ENCODE assay signal across 18 cellular contexts in genomic region chr7:96337519-96337918, GRCh38.
"Had no signal": no experiment of that assay in that cellular context is flagged by ENCODE, and none has a peak within 500 bp of the region (broad histone marks: within the 10 kb centered on the region; RNA-seq: fewer than 3 reads in every experiment).

No MANE protein-coding gene starts in this region.

- H3K9me3 ChIP-seq: testis had no signal

- H3K36me3 Mint-ChIP-seq: activated naive CD8-positive, alpha-beta T cell treated with anti-CD3 and anti-CD28 coated beads for 36 hours; neural progenitor cell had no signal

- H3K4me3 Mint-ChIP-seq: activated CD4-positive, alpha-beta T cell treated with anti-CD3 and anti-CD28 coated beads, Interleukin-2, amount 10 ng/mL, durations not matched to agents 7 days and 5 days; activated naive CD8-positive, alpha-beta T cell treated with anti-CD3 and anti-CD28 coated beads for 36 hours; activated T-helper 1 cell treated with anti-CD3 and anti-CD28 coated beads, Interleukin-12 subunit alpha, Interleukin-12 subunit beta, Interleukin-2, Interleukin-4 antibody, amounts not matched to agents 30 ng/mL and 10 ng/mL and 1 ng/mL, durations not matched to agents 14 hours and 24 hours and 36 hours; neural progenitor cell had no signal

- H3K27me3 ChIP-seq: heart left ventricle, neural progenitor cell, testis had no signal

- H3K27ac ChIP-seq: dorsolateral prefrontal cortex, heart left ventricle, neural progenitor cell, SK-N-MC, skin epidermis, testis had no signal

- H3K36me3 ChIP-seq: heart left ventricle, neural progenitor cell had no signal

- H3K9me3 Mint-ChIP-seq: activated CD4-positive, alpha-beta T cell treated with anti-CD3 and anti-CD28 coated beads, Interleukin-2, amount 10 ng/mL, durations not matched to agents 7 days and 5 days; activated naive CD8-positive, alpha-beta T cell treated with anti-CD3 and anti-CD28 coated beads for 36 hours; activated T-helper 1 cell treated with anti-CD3 and anti-CD28 coated beads, Interleukin-12 subunit alpha, Interleukin-12 subunit beta, Interleukin-2, Interleukin-4 antibody, amounts not matched to agents 30 ng/mL and 10 ng/mL and 1 ng/mL, durations not matched to agents 14 hours and 24 hours and 36 hours had no signal

- ATAC-seq: heart left ventricle; stimulated activated naive CD8-positive, alpha-beta T cell treated with anti-CD3 and anti-CD28 coated beads, Interleukin-15, Interleukin-2, amounts not matched to agents 100 U/mL and 50 U/mL, for 24 hours had no signal

- H3K27ac Mint-ChIP-seq: activated CD4-positive, alpha-beta T cell treated with anti-CD3 and anti-CD28 coated beads, Interleukin-2, amount 10 ng/mL, durations not matched to agents 7 days and 5 days; activated naive CD8-positive, alpha-beta T cell treated with anti-CD3 and anti-CD28 coated beads for 36 hours; activated T-helper 1 cell treated with anti-CD3 and anti-CD28 coated beads, Interleukin-12 subunit alpha, Interleukin-12 subunit beta, Interleukin-2, Interleukin-4 antibody, amounts not matched to agents 30 ng/mL and 10 ng/mL and 1 ng/mL, durations not matched to agents 14 hours and 24 hours and 36 hours; neural progenitor cell had no signal

- H3K4me3 ChIP-seq: dorsolateral prefrontal cortex, heart left ventricle, lung, neural progenitor cell, SK-N-MC, skin epidermis, testis had no signal

- H3K4me1 Mint-ChIP-seq: activated CD4-positive, alpha-beta T cell treated with anti-CD3 and anti-CD28 coated beads, Interleukin-2, amount 10 ng/mL, durations not matched to agents 7 days and 5 days; activated naive CD8-positive, alpha-beta T cell treated with anti-CD3 and anti-CD28 coated beads for 36 hours; neural progenitor cell had no signal

- H3K4me1 ChIP-seq: heart left ventricle, neural progenitor cell, testis had no signal

- DNase-seq: activated CD4-positive, alpha-beta T cell treated with anti-CD3 and anti-CD28 coated beads, Interleukin-2, amount 10 ng/mL, durations not matched to agents 7 days and 5 days; activated CD4-positive, CD25-positive, alpha-beta regulatory T cell; activated CD8-positive, alpha-beta memory T cell treated with anti-CD3 and anti-CD28 coated beads, Interleukin-2, amount 50 U/mL, for 48 hours; activated naive CD8-positive, alpha-beta T cell treated with anti-CD3 and anti-CD28 coated beads for 36 hours; anterior cingulate cortex; dorsolateral prefrontal cortex; heart left ventricle; left cardiac atrium; midbrain; retina; stimulated activated CD4-positive, alpha-beta T cell treated with anti-CD3 and anti-CD28 coated beads, Interleukin-15, amount 100 ng/mL, for 24 hours; stimulated activated naive CD8-positive, alpha-beta T cell treated with anti-CD3 and anti-CD28 coated beads, Interleukin-15, Interleukin-2, amounts not matched to agents 100 U/mL and 50 U/mL, for 24 hours; testis had no signal
